13 cellular contexts compared by ENCODE assay signal in the genomic region with DNA sequence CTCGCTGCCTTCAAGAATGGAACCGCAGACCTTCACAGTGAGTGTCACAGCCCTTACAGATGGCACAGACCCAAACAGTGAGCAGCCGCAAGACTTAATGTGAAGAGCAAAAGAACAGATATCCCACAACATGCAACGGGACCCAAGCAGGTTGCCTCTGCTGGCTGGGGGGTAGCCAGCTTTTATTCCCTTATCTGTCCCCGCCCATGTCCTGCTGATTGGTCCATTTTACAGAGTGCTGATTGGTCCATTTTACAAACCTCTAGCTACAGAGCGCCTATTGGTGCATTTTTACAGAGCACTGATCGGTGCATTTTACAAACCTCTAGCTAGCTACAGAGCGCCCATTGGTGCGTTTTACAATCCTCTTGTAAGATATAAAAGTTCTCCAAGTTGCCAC.
DNase-seq lines count a peak whose midpoint lies in the region; TF ChIP-seq lines count a peak whose summit lies in the region.
"Had no signal": no experiment of that assay in that cellular context is flagged by ENCODE, and none has a peak within 500 bp of the region (broad histone marks: within the 10 kb centered on the region; RNA-seq: fewer than 3 reads in every experiment).

No MANE protein-coding gene starts in this region.

- H3K9me3 ChIP-seq in ES-I3 (ENCODE audit: control insufficient read depth, insufficient read depth, low read length) (no peaks in the 10 kb centered on the region), testis (no peaks in the 10 kb centered on the region), smooth muscle cell (replicated peaks; ENCODE audit: low read depth) (no peaks in the 10 kb centered on the region)

- 0 out of 2 replicates have a peak, but pooled peaks cover 3% of the 10 kb centered on the region for H3K4me1 ChIP-seq in ES-I3 (ENCODE audit: insufficient read depth, low read length)
- H3K4me1 ChIP-seq in testis = peaks cover 3% of the 10 kb centered on the region
- H3K4me1 ChIP-seq in smooth muscle cell (ENCODE audit: low read depth) = peaks cover 10% of the 10 kb centered on the region

- H2AFZ ChIP-seq in smooth muscle cell (ENCODE audit: low read depth) = no peak overlapping the region
- H2AFZ ChIP-seq: GM23248 had no signal

- H3K27me3 ChIP-seq in testis (no peaks in the 10 kb centered on the region), smooth muscle cell (ENCODE audit: low read depth) (no peaks in the 10 kb centered on the region)

- no peak overlapping the region for H3K4me3 ChIP-seq in Jurkat, Clone E6-1 (ENCODE audit: low read length)
- H3K4me3 ChIP-seq in testis = no peak overlapping the region
- no peak overlapping the region for H3K4me3 ChIP-seq in smooth muscle cell
- H3K4me3 ChIP-seq: BLaER1 treated with 17β-estradiol and CSF1 and Interleukin-3, amounts not matched to agents 10 nM and 100 nM; GM23248 had no signal

- no peaks in the 10 kb centered on the region for H3K79me2 ChIP-seq in smooth muscle cell (ENCODE audit: low read depth)

- TF ChIP-seq POLR2A in testis (IDR thresholded peaks at IDR 0.05) = no peak

- H3K9ac ChIP-seq in ES-I3 (ENCODE audit: low read depth, low read length) (peak overlapping the region; percentile 85), smooth muscle cell (ENCODE audit: low read depth) (no peak overlapping the region)
- H3K9ac ChIP-seq: BLaER1 treated with 17β-estradiol and CSF1 and Interleukin-3, amounts not matched to agents 10 nM and 100 nM; GM23248 had no signal

- TF ChIP-seq CTCF in testis (IDR thresholded peaks at IDR 0.05) (no peak), smooth muscle cell (IDR thresholded peaks at IDR 0.05; ENCODE audit: borderline replicate concordance, insufficient read depth, poor library complexity, severe bottlenecking) (no peak)

- peak; percentile 18 for DNase-seq in Jurkat, Clone E6-1 (ENCODE audit: low read depth, low spot score)
- DNase-seq in mesenteric fat pad (ENCODE audit: low spot score) (peak; percentile 45), testis (peak; percentile 32), smooth muscle cell (lab: John Stamatoyannopoulos, UW; ENCODE audit: unreplicated experiment) (no peak)
- no peak for DNase-seq in stimulated activated CD4-positive, alpha-beta T cell treated with anti-CD3 and anti-CD28 coated beads, Interleukin-2, amount 100 ng/mL, for 24 hours
- no peak for DNase-seq in activated CD4-positive, alpha-beta T cell treated with anti-CD3 and anti-CD28 coated beads, Interleukin-2, amount 50 U/mL, for 1 hour
- DNase-seq: ACHN; CD4-positive, CD25-positive, alpha-beta regulatory T cell; DMS53; GM23248; H7 had no signal

- intact Hi-C loops in testis (cut with DNase I; ENCODE audit: low total_unique reads) = no loop called here

- 66 to 74% methylated on average over 9 of the region's 9 CpGs for WGBS in testis, 2 donors
- WGBS in smooth muscle cell (ENCODE audit: low lambda C conversion rate) = 97% methylated on average over 9 of the region's 9 CpGs

- no peaks in the 10 kb centered on the region for H4K20me1 ChIP-seq in smooth muscle cell (ENCODE audit: low read depth)
- H4K20me1 ChIP-seq: BLaER1 treated with 17β-estradiol and CSF1 and Interleukin-3, amounts not matched to agents 10 nM and 100 nM had no signal

- H3F3A ChIP-seq in smooth muscle cell (ENCODE audit: low read depth) = no peaks in the 10 kb centered on the region

- H3K36me3 ChIP-seq in ES-I3 (ENCODE audit: insufficient read depth, low read length) (no peaks in the 10 kb centered on the region), testis (ENCODE audit: low read depth, missing control alignments) (no peaks in the 10 kb centered on the region), smooth muscle cell (ENCODE audit: low read depth) (no peaks in the 10 kb centered on the region)
- H3K36me3 ChIP-seq: BLaER1 treated with 17β-estradiol and CSF1 and Interleukin-3, amounts not matched to agents 10 nM and 100 nM had no signal

- H3K4me2 ChIP-seq in smooth muscle cell = no peak overlapping the region

- H3K27ac ChIP-seq in testis (no peak overlapping the region), smooth muscle cell (ENCODE audit: low read depth) (no peak overlapping the region)
- H3K27ac ChIP-seq: BLaER1 treated with 17β-estradiol and CSF1 and Interleukin-3, amounts not matched to agents 10 nM and 100 nM; GM23248 had no signal

Comparison
In these comparisons a context has a peak if more than half of its experiments do, and no peak if none do; other contexts are left out.
1. DNase-seq: peak in Jurkat, Clone E6-1 (single experiment), mesenteric fat pad (single experiment) and testis (single experiment); none in stimulated activated CD4-positive, alpha-beta T cell treated with anti-CD3 and anti-CD28 coated beads, Interleukin-2, amount 100 ng/mL, for 24 hours (0 of 2), activated CD4-positive, alpha-beta T cell treated with anti-CD3 and anti-CD28 coated beads, Interleukin-2, amount 50 U/mL, for 1 hour (single experiment) and smooth muscle cell (single experiment).